In genomic region chr17:79534851-79535727, GRCh38 we compare ENCODE assay signal across 19 cellular contexts.
DNase-seq lines count a peak whose midpoint lies in the region; ATAC-seq and TF ChIP-seq lines count a peak whose summit lies in the region.
"Had no signal": no experiment of that assay in that cellular context is flagged by ENCODE, and none has a peak within 500 bp of the region (broad histone marks: within the 10 kb centered on the region; RNA-seq: fewer than 3 reads in every experiment).

No MANE protein-coding gene starts in this region.

- no peaks in the 10 kb centered on the region for H3K36me3 ChIP-seq in BLaER1
- H3K36me3 ChIP-seq in endodermal cell (ENCODE audit: control insufficient read depth, insufficient read depth, low read length) = no peaks in the 10 kb centered on the region
- H3K36me3 ChIP-seq: HAP-1 had no signal

- CTCF ChIA-PET in WTC11 (lab: Charles Lee) = interaction anchor here (1.0 kb wide), 1 partner anchor 134 kb away, joined by 3 read pairs; no protein-coding TSS in a partner anchor

- peaks cover 5% of the 10 kb centered on the region; the same call in 1 of the 2 replicates for H3K9me3 Mint-ChIP-seq in WTC11
- H3K9me3 Mint-ChIP-seq in endodermal cell = no peaks in the 10 kb centered on the region
- H3K9me3 Mint-ChIP-seq: CD8-positive, alpha-beta T cell had no signal

- no peaks in the 10 kb centered on the region for H4K20me1 ChIP-seq in BLaER1

- H3K4me3 Mint-ChIP-seq in WTC11 (no peak overlapping the region), endodermal cell (no peak overlapping the region)
- H3K4me3 Mint-ChIP-seq: B cell; CD14-positive monocyte; CD8-positive, alpha-beta T cell had no signal

- H3K4me1 Mint-ChIP-seq in WTC11 (peaks cover 15% of the 10 kb centered on the region), endodermal cell (no peaks in the 10 kb centered on the region)
- H3K4me1 Mint-ChIP-seq: B cell, CD14-positive monocyte had no signal

- ATAC-seq in WTC11 = no peak
- no peak for ATAC-seq in GM18868 (IDR thresholded peaks at IDR 0.05; ENCODE audit: unreplicated experiment)
- ATAC-seq: CD8-positive, alpha-beta T cell; HepG2 had no signal

- H3K4me1 ChIP-seq in BLaER1 (peaks cover 53% of the 10 kb centered on the region), endodermal cell (ENCODE audit: control insufficient read depth, insufficient read depth, low read length) (no peaks in the 10 kb centered on the region)
- H3K4me1 ChIP-seq: HAP-1 had no signal

- H3K27me3 ChIP-seq in BLaER1 (no peaks in the 10 kb centered on the region), endodermal cell (ENCODE audit: control insufficient read depth, insufficient read depth, low read length, poor library complexity, severe bottlenecking) (no peaks in the 10 kb centered on the region)

- intact Hi-C loops in posterior vena cava (cut with DNase I) = no loop called here

- 91 to 93% methylated on average over 21 to 23 of the region's 23 CpGs for WGBS in endodermal cell (ENCODE audit: insufficient coverage in 1 of 2, insufficient read length in 1 of 2), 2 experiments

- H3K4me3 ChIP-seq in BLaER1 (no peak overlapping the region), endodermal cell (ENCODE audit: low read length) (no peak overlapping the region)
- H3K4me3 ChIP-seq: HAP-1 had no signal

- peak overlapping the region; percentile 59 for H3K27ac ChIP-seq in BLaER1
- H3K27ac ChIP-seq in endodermal cell (ENCODE audit: low read depth, low read length) = no peak overlapping the region

- TF ChIP-seq CTCF in WTC11 (IDR thresholded peaks at IDR 0.05) (no peak), endodermal cell (conservative IDR thresholded peaks at IDR 0.05) (no peak), GM20000 (IDR thresholded peaks at IDR 0.05; ENCODE audit: extremely low read depth, missing control alignments) (no peak)

- POLR2A ChIA-PET in WTC11 (lab: Charles Lee) = no interaction called here

- H3K4me2 ChIP-seq in BLaER1 = peak overlapping the region; percentile 72

- H3K9ac ChIP-seq in BLaER1 (no peak overlapping the region; the same call in 1 of the 2 replicates), endodermal cell (ENCODE audit: extremely low read depth, low read length, poor library complexity, severe bottlenecking) (no peak overlapping the region)

- H3K27ac Mint-ChIP-seq in WTC11 (no peak overlapping the region), endodermal cell (peak overlapping the region; percentile 49)
- H3K27ac Mint-ChIP-seq: B cell; CD8-positive, alpha-beta T cell had no signal

- no peaks in the 10 kb centered on the region for H3K36me3 Mint-ChIP-seq in WTC11
- no peaks in the 10 kb centered on the region for H3K36me3 Mint-ChIP-seq in endodermal cell (ENCODE audit: low read depth)
- H3K36me3 Mint-ChIP-seq: CD14-positive monocyte; CD8-positive, alpha-beta T cell had no signal

- H3K27me3 Mint-ChIP-seq in WTC11 (ENCODE audit: low read depth) (peaks cover 2% of the 10 kb centered on the region; the same call in 1 of the 2 replicates), endodermal cell (ENCODE audit: insufficient read depth) (no peaks in the 10 kb centered on the region)

- DNase-seq in WTC11 (ENCODE audit: low spot score) (no peak), endodermal cell (no peak), posterior vena cava (ENCODE audit: low spot score) (peak; percentile 68), anterior cingulate cortex (lab: John Stamatoyannopoulos, UW) (no peak), GM20000 (ENCODE audit: low spot score) (no peak), NCI-H187 treated with DMSO at 0.1 percent for 48 hours (lab: John Stamatoyannopoulos, UW) (no peak)
- DNase-seq: ACHN; CD8-positive, alpha-beta T cell; COR-L47; DMS153; DMS79 treated with DMSO at 0.1 percent for 48 hours; EL; GOT3 had no signal

- no peaks in the 10 kb centered on the region for H3K9me3 ChIP-seq in BLaER1
- H3K9me3 ChIP-seq in endodermal cell (ENCODE audit: control insufficient read depth, low read length) = no peaks in the 10 kb centered on the region
- H3K9me3 ChIP-seq: HAP-1 had no signal

TF ChIP-seq in WTC11, 78 proteins besides CTCF, POLR2A, EP300 and RAD21:
- no peak for TF ChIP-seq USF1 (CRISPR knock-in tag; IDR thresholded peaks at IDR 0.05)
- no peak for TF ChIP-seq IRF1 (CRISPR knock-in tag; IDR thresholded peaks at IDR 0.05)
- no peak for TF ChIP-seq MLX (CRISPR knock-in tag; IDR thresholded peaks at IDR 0.05)
- TF ChIP-seq ZNF416 (CRISPR knock-in tag; IDR thresholded peaks at IDR 0.05) = no peak
- TF ChIP-seq ZNF423 (CRISPR knock-in tag; IDR thresholded peaks at IDR 0.05) = no peak
- no peak for TF ChIP-seq E2F1 (CRISPR knock-in tag; IDR thresholded peaks at IDR 0.05)
- TF ChIP-seq USF2 (CRISPR knock-in tag; IDR thresholded peaks at IDR 0.05) = peak; percentile 46
- TF ChIP-seq CBFB (CRISPR knock-in tag; IDR thresholded peaks at IDR 0.05; ENCODE audit: low read depth) = no peak
